Comparison of ENCODE assay signal across 22 cellular contexts in genomic region chr4:153566751-153567150, GRCh38.
A peak's percentile ranks its signal among the peaks of the same experiment; 100 is the strongest.
DNase-seq lines count a peak whose midpoint lies in the region; ATAC-seq, FAIRE-seq and TF ChIP-seq lines count a peak whose summit lies in the region.
"Had no signal": no experiment of that assay in that cellular context is flagged by ENCODE, and none has a peak within 500 bp of the region (broad histone marks: within the 10 kb centered on the region; RNA-seq: fewer than 3 reads in every experiment).

No MANE protein-coding gene starts in this region.

- H3K27me3 Mint-ChIP-seq in stimulated activated naive CD8-positive, alpha-beta T cell treated with anti-CD3 and anti-CD28 coated beads, Interleukin-15, Interleukin-2, amounts not matched to agents 100 ng/mL and 50 ng/mL, for 24 hours: no peaks in the 10 kb centered on the region
- H3K27me3 Mint-ChIP-seq in stimulated activated naive CD8-positive, alpha-beta T cell treated with anti-CD3 and anti-CD28 coated beads, Interleukin-15, amount 100 ng/mL, for 72 hours: no peaks in the 10 kb centered on the region
- no peaks in the 10 kb centered on the region for H3K27me3 Mint-ChIP-seq in naive thymus-derived CD4-positive, alpha-beta T cell

- POLR2A ChIA-PET in GM12878 (lab: Charles Lee): interaction anchor here (0.6 to 1.2 kb wide), 5 partner anchors 8 to 197 kb away, joined by 3 to 7 read pairs (median 3); no protein-coding TSS in a partner anchor
- POLR2A ChIA-PET in naive thymus-derived CD4-positive, alpha-beta T cell (lab: Charles Lee): interaction anchor here (0.6 to 1.0 kb wide), 2 partner anchors 15 to 73 kb away, joined by 4 to 5 read pairs; no protein-coding TSS in a partner anchor

- peaks cover 15% of the 10 kb centered on the region; the same call in 1 of the 2 replicates for H4K20me1 ChIP-seq in GM12878 (ENCODE audit: control insufficient read depth, insufficient read depth)

- no peaks in the 10 kb centered on the region for H3K27me3 ChIP-seq in GM12878 (replicated peaks in 1 of 2; ENCODE audit: control insufficient read depth in 2 of 2, insufficient read depth in 2 of 2, low read length in 1 of 2)
- no peaks in the 10 kb centered on the region for H3K27me3 ChIP-seq in naive thymus-derived CD4-positive, alpha-beta T cell (ENCODE audit: control insufficient read depth in 2 of 2, insufficient read depth in 2 of 2, low read length in 2 of 2)
- H3K27me3 ChIP-seq: breast epithelium, testis had no signal

- no peaks in the 10 kb centered on the region for H3K9me3 ChIP-seq in GM12878 (replicated peaks; ENCODE audit: control insufficient read depth, insufficient read depth, low read length)
- no peaks in the 10 kb centered on the region for H3K9me3 ChIP-seq in naive thymus-derived CD4-positive, alpha-beta T cell (ENCODE audit: control insufficient read depth in 2 of 3, low read length in 3 of 3)
- H3K9me3 ChIP-seq: breast epithelium, testis had no signal

- no peaks in the 10 kb centered on the region for H3K9me3 Mint-ChIP-seq in stimulated activated naive CD8-positive, alpha-beta T cell treated with anti-CD3 and anti-CD28 coated beads, Interleukin-15, Interleukin-2, amounts not matched to agents 100 ng/mL and 50 ng/mL, for 24 hours
- H3K9me3 Mint-ChIP-seq in stimulated activated naive CD8-positive, alpha-beta T cell treated with anti-CD3 and anti-CD28 coated beads, Interleukin-15, amount 100 ng/mL, for 72 hours: no peaks in the 10 kb centered on the region
- peaks cover 0 to 2% (median 0%) of the 10 kb centered on the region in 11 donors for H3K9me3 Mint-ChIP-seq in naive thymus-derived CD4-positive, alpha-beta T cell

- TF ChIP-seq RAD21 in GM12878 (IDR thresholded peaks at IDR 0.05; ENCODE audit: insufficient read depth, low read depth, low read length): no peak

- TSS peak; percentile 3 for BruUV-seq in GM12878 (replicated peaks; lab: Mats Ljungman, UMichigan)

- 0 out of 2 replicates have a peak, but pooled peaks have one; percentile 27 for TF ChIP-seq POLR2A in GM12878 (IDR thresholded peaks at IDR 0.05; ENCODE audit: low read depth, low read length)

- peaks cover 65% of the 10 kb centered on the region for H3K79me2 ChIP-seq in GM12878 (ENCODE audit: control insufficient read depth, insufficient read depth, low read length)

- no peak overlapping the region for H3K4me3 ChIP-seq in GM12878
- H3K4me3 ChIP-seq in naive thymus-derived CD4-positive, alpha-beta T cell (ENCODE audit: low read length): no peak overlapping the region
- H3K4me3 ChIP-seq: breast epithelium, testis had no signal

- H3K4me2 ChIP-seq in GM12878 (ENCODE audit: control insufficient read depth, insufficient read depth): no peak overlapping the region

- TF ChIP-seq EP300 in GM12878 (IDR thresholded peaks at IDR 0.05; ENCODE audit: borderline replicate concordance in 1 of 2, control insufficient read depth in 1 of 2, low read depth in 2 of 2, low read length in 2 of 2): no peak

- FAIRE-seq in GM12878 (lab: Jason Lieb, UNC): no peak
- FAIRE-seq: kidney had no signal

- peaks cover 35% of the 10 kb centered on the region for H3K4me1 ChIP-seq in GM12878 (ENCODE audit: control insufficient read depth, insufficient read depth, low read length)
- H3K4me1 ChIP-seq in naive thymus-derived CD4-positive, alpha-beta T cell (ENCODE audit: control insufficient read depth in 2 of 2, insufficient read depth in 2 of 2, low read length in 2 of 2): peaks cover 0 to 25% of the 10 kb centered on the region in 2 donors
- H3K4me1 ChIP-seq: breast epithelium, testis had no signal

- RAD21 ChIA-PET in GM12878 (lab: Charles Lee; ENCODE audit: unreplicated experiment): no interaction called here

- peaks cover 66% of the 10 kb centered on the region for H3K36me3 Mint-ChIP-seq in stimulated activated naive CD8-positive, alpha-beta T cell treated with anti-CD3 and anti-CD28 coated beads, Interleukin-15, Interleukin-2, amounts not matched to agents 100 ng/mL and 50 ng/mL, for 24 hours (ENCODE audit: low read depth)
- peaks cover 15 to 53% (median 29%) of the 10 kb centered on the region in 5 donors for H3K36me3 Mint-ChIP-seq in naive thymus-derived CD4-positive, alpha-beta T cell

- H3K27ac ChIP-seq in GM12878 (ENCODE audit: control insufficient read depth, insufficient read depth): no peak overlapping the region
- no peak overlapping the region for H3K27ac ChIP-seq in naive thymus-derived CD4-positive, alpha-beta T cell (ENCODE audit: low read depth, low read length)
- H3K27ac ChIP-seq: breast epithelium, testis had no signal

- in situ Hi-C loops in GM12878 (cut with MboI): no loop called here

- H3K9ac ChIP-seq in GM12878 (ENCODE audit: control insufficient read depth, insufficient read depth, low read length): no peak overlapping the region

- SMC1A ChIA-PET in GM12878 (lab: Charles Lee; ENCODE audit: uncharacterized antibody, unreplicated experiment): interaction anchor here (1.2 to 5.5 kb wide), 6 partner anchors 15 to 119 kb away, joined by 3 to 26 read pairs (median 7); no protein-coding TSS in a partner anchor

- CTCF ChIA-PET in GM12878 (lab: Yijun Ruan, JAX): interaction anchor here (0.6 kb wide), 1 partner anchor 72 kb away, joined by 3 read pairs; no protein-coding TSS in a partner anchor
- CTCF ChIA-PET in naive thymus-derived CD4-positive, alpha-beta T cell (lab: Charles Lee): interaction anchor here (1.0 kb wide), 1 partner anchor 70 kb away, joined by 3 read pairs; no protein-coding TSS in a partner anchor

- H3K27ac Mint-ChIP-seq in stimulated activated naive CD8-positive, alpha-beta T cell treated with anti-CD3 and anti-CD28 coated beads, Interleukin-15, Interleukin-2, amounts not matched to agents 100 ng/mL and 50 ng/mL, for 24 hours: peak overlapping the region; percentile 67
- no peak overlapping the region for H3K27ac Mint-ChIP-seq in stimulated activated naive CD8-positive, alpha-beta T cell treated with anti-CD3 and anti-CD28 coated beads, Interleukin-15, amount 100 ng/mL, for 72 hours
- peak overlapping the region in 8 of 9 donors; percentile 77 to 91 (median 84) for H3K27ac Mint-ChIP-seq in naive thymus-derived CD4-positive, alpha-beta T cell
- H3K27ac Mint-ChIP-seq: nephron progenitor cell had no signal

- peaks cover 74% of the 10 kb centered on the region for H3K4me1 Mint-ChIP-seq in stimulated activated naive CD8-positive, alpha-beta T cell treated with anti-CD3 and anti-CD28 coated beads, Interleukin-15, Interleukin-2, amounts not matched to agents 100 ng/mL and 50 ng/mL, for 24 hours (ENCODE audit: low read depth)
- peaks cover 72% of the 10 kb centered on the region for H3K4me1 Mint-ChIP-seq in stimulated activated naive CD8-positive, alpha-beta T cell treated with anti-CD3 and anti-CD28 coated beads, Interleukin-15, amount 100 ng/mL, for 72 hours
- peaks cover 39 to 89% (median 82%) of the 10 kb centered on the region in 7 donors for H3K4me1 Mint-ChIP-seq in naive thymus-derived CD4-positive, alpha-beta T cell

- no peak overlapping the region for H3K4me3 Mint-ChIP-seq in stimulated activated naive CD8-positive, alpha-beta T cell treated with anti-CD3 and anti-CD28 coated beads, Interleukin-15, Interleukin-2, amounts not matched to agents 100 ng/mL and 50 ng/mL, for 24 hours
- H3K4me3 Mint-ChIP-seq in stimulated activated naive CD8-positive, alpha-beta T cell treated with anti-CD3 and anti-CD28 coated beads, Interleukin-15, amount 100 ng/mL, for 72 hours: no peak overlapping the region
- H3K4me3 Mint-ChIP-seq in naive thymus-derived CD4-positive, alpha-beta T cell: peak overlapping the region in 3 of 10 donors; percentile 3 to 7 (median 5)
- H3K4me3 Mint-ChIP-seq: nephron progenitor cell had no signal

- WGBS in GM12878 (ENCODE audit: insufficient coverage, insufficient replicate concordance, low lambda C conversion rate, missing lambda C conversion rate): 97% methylated on average over 8 of the region's 8 CpGs

- TF ChIP-seq CTCF in GM12878 (IDR thresholded peaks at IDR 0.05 in 2 of 3, conservative IDR thresholded peaks at IDR 0.05 in 1 of 3; ENCODE audit: control insufficient read depth in 2 of 3, extremely low read depth in 1 of 3, insufficient read depth in 1 of 3, low read depth in 3 of 3, low read length in 3 of 3): no peak

- DNase-seq in stimulated activated naive CD8-positive, alpha-beta T cell treated with anti-CD3 and anti-CD28 coated beads, Interleukin-15, amount 100 ng/mL, for 72 hours: no peak
- DNase-seq in GM12878 (ENCODE audit: low read depth, low spot score) (no peak), COR-L47 (lab: John Stamatoyannopoulos, UW) (no peak), NCI-H1417 treated with DMSO at 0.1 percent for 48 hours (lab: John Stamatoyannopoulos, UW) (no peak)
- no peak for DNase-seq in naive thymus-derived CD4-positive, alpha-beta T cell
- DNase-seq: activated CD4-positive, alpha-beta T cell treated with anti-CD3 and anti-CD28 coated beads, Interleukin-2, amount 50 U/mL, for 4 hours; activated T-cell treated with anti-CD3 and anti-CD28 coated beads for 4 hours; Caco-2; dermis blood vessel endothelial cell; foreskin fibroblast; H7; kidney; NCI-H1092 treated with DMSO at 0.1 percent for 48 hours; NCI-H2107; NCI-H524 treated with DMSO at 0.1 percent for 48 hours; nephron progenitor cell; stimulated activated CD8-positive, alpha-beta memory T cell treated with anti-CD3 and anti-CD28 coated beads, Interleukin-4, amount 100 ng/mL, for 48 hours; SW 1271; testis had no signal

- ATAC-seq in stimulated activated naive CD8-positive, alpha-beta T cell treated with anti-CD3 and anti-CD28 coated beads, Interleukin-15, amount 100 ng/mL, for 72 hours: no peak
- ATAC-seq in GM12878: no peak
- ATAC-seq in naive thymus-derived CD4-positive, alpha-beta T cell: no peak
- ATAC-seq in GM21515 (IDR thresholded peaks at IDR 0.05; ENCODE audit: unreplicated experiment): no peak

- H3K36me3 ChIP-seq in GM12878 (ENCODE audit: control insufficient read depth in 2 of 2, insufficient read depth in 2 of 2, low read length in 1 of 2): peaks cover 15 to 22% of the 10 kb centered on the region in 2 experiments
- H3K36me3 ChIP-seq in naive thymus-derived CD4-positive, alpha-beta T cell (ENCODE audit: control insufficient read depth in 2 of 3, insufficient read depth in 3 of 3, low read length in 3 of 3): peaks cover 0 to 33% (median 0%) of the 10 kb centered on the region in 3 experiments
- H3K36me3 ChIP-seq: breast epithelium had no signal

- intact Hi-C loops in GM12878 (cut with micrococcal nuclease; ENCODE audit: unreplicated experiment): no loop called here
- intact Hi-C loops in naive thymus-derived CD4-positive, alpha-beta T cell (cut with micrococcal nuclease): no loop called here

- no peak overlapping the region for H2AFZ ChIP-seq in GM12878 (ENCODE audit: control insufficient read depth, low read depth, low read length)

TF ChIP-seq in GM12878, 131 proteins besides CTCF, POLR2A, EP300 and RAD21:
- TF ChIP-seq SUZ12 (IDR thresholded peaks at IDR 0.05; ENCODE audit: unreplicated experiment): no peak

Comparison
In these comparisons a context has a peak if more than half of its experiments do, and no peak if none do; other contexts are left out.
1. H3K27ac Mint-ChIP-seq: peak in stimulated activated naive CD8-positive, alpha-beta T cell treated with anti-CD3 and anti-CD28 coated beads, Interleukin-15, Interleukin-2, amounts not matched to agents 100 ng/mL and 50 ng/mL, for 24 hours (single experiment) and naive thymus-derived CD4-positive, alpha-beta T cell (8 of 9); none in stimulated activated naive CD8-positive, alpha-beta T cell treated with anti-CD3 and anti-CD28 coated beads, Interleukin-15, amount 100 ng/mL, for 72 hours (0 of 2).